Comparison of ENCODE assay signal across 25 cellular contexts in genomic region chr1:1489861-1490260, GRCh38. TPM values are rescaled to one million over a fixed set of nuclear protein-coding genes. Genes with fewer than 3 reads are reported as not detected.
DNase-seq lines count a peak whose midpoint lies in the region; ATAC-seq, FAIRE-seq and TF ChIP-seq lines count a peak whose summit lies in the region.
"Had no signal": no experiment of that assay in that cellular context is flagged by ENCODE, and none has a peak within 500 bp of the region (broad histone marks: within the 10 kb centered on the region; RNA-seq: fewer than 3 reads in every experiment).

No MANE protein-coding gene starts in this region.

- no peak for TF ChIP-seq CTCF in HepG2 (CRISPR knock-in tag; IDR thresholded peaks at IDR 0.05)
- TF ChIP-seq CTCF in right lobe of liver (IDR thresholded peaks at IDR 0.05), result no peak
- no peak for TF ChIP-seq CTCF in glutamatergic neuron (IDR thresholded peaks at IDR 0.05; ENCODE audit: partially characterized antibody, unreplicated experiment)
- TF ChIP-seq CTCF in osteoblast (IDR thresholded peaks at IDR 0.05; ENCODE audit: extremely low read depth, low read depth, low read length), result no peak

- peaks cover 2% of the 10 kb centered on the region for H3K9me3 Mint-ChIP-seq in glutamatergic neuron (ENCODE audit: unreplicated experiment)

- H3K27ac Mint-ChIP-seq in glutamatergic neuron (ENCODE audit: unreplicated experiment), result peak overlapping the region; percentile 68
- H3K27ac Mint-ChIP-seq: CD4-positive, alpha-beta T cell; CD8-positive, alpha-beta memory T cell; HFFc6 had no signal

- no peaks in the 10 kb centered on the region for H3K4me1 Mint-ChIP-seq in glutamatergic neuron (ENCODE audit: low read depth, unreplicated experiment)
- H3K4me1 Mint-ChIP-seq: CD14-positive monocyte; CD8-positive, alpha-beta memory T cell had no signal

- H3K27ac ChIP-seq in HepG2 (ENCODE audit: extremely low read length, insufficient read depth, low read length) (no peak overlapping the region), right lobe of liver (no peak overlapping the region), osteoblast (ENCODE audit: low read depth, low read length) (no peak overlapping the region)
- H3K27ac ChIP-seq: A549; BLaER1 treated with 17β-estradiol and CSF1 and Interleukin-3, amounts not matched to agents 10 nM and 100 nM had no signal

- H3K27me3 Mint-ChIP-seq in glutamatergic neuron (ENCODE audit: unreplicated experiment), result no peaks in the 10 kb centered on the region
- H3K27me3 Mint-ChIP-seq: CD4-positive, alpha-beta T cell; CD8-positive, alpha-beta memory T cell had no signal

- peaks cover 21 to 42% of the 10 kb centered on the region in 2 experiments; a peak in 4 of 5 replicates for H3K36me3 ChIP-seq in HepG2 (replicated peaks in 1 of 2; ENCODE audit: control insufficient read depth in 1 of 2, insufficient read depth in 2 of 2, low read length in 2 of 2)
- peaks cover 0 to 15% (median 10%) of the 10 kb centered on the region in 4 donors for H3K36me3 ChIP-seq in right lobe of liver
- H3K36me3 ChIP-seq in osteoblast (ENCODE audit: insufficient read depth, low read length), result peaks cover 52% of the 10 kb centered on the region

- CTCF ChIA-PET in HepG2 (lab: Yijun Ruan, JAX; ENCODE audit: low intra/inter-chr PET ratio, low total read pairs), result no interaction called here

- ATAC-seq in HepG2 (no peak), right lobe of liver (no peak), GM21528 (IDR thresholded peaks at IDR 0.05; ENCODE audit: low FRiP score, unreplicated experiment) (no peak)
- ATAC-seq: A549, GM12878 had no signal

- no peak overlapping the region for H3K4me3 Mint-ChIP-seq in glutamatergic neuron (ENCODE audit: unreplicated experiment)
- H3K4me3 Mint-ChIP-seq: CD14-positive monocyte, HFFc6 had no signal

- POLR2A ChIA-PET in HepG2 (lab: Yijun Ruan, JAX), result no interaction called here

- H3K27me3 ChIP-seq in HepG2 (ENCODE audit: control insufficient read depth in 1 of 2, insufficient read depth in 2 of 2, low read length in 2 of 2), result no peaks in the 10 kb centered on the region; a peak in 1 of 5 replicates
- no peaks in the 10 kb centered on the region for H3K27me3 ChIP-seq in right lobe of liver
- no peaks in the 10 kb centered on the region for H3K27me3 ChIP-seq in osteoblast (ENCODE audit: insufficient read depth, low read length)
- H3K27me3 ChIP-seq: BE2C; BLaER1 treated with 17β-estradiol and CSF1 and Interleukin-3, amounts not matched to agents 10 nM and 100 nM had no signal

- H3K79me2 ChIP-seq in HepG2 (ENCODE audit: insufficient read depth, low read length) (no peaks in the 10 kb centered on the region), osteoblast (ENCODE audit: insufficient read depth, low read length) (peaks cover 3% of the 10 kb centered on the region)

- intact Hi-C loops in HepG2 (cut with micrococcal nuclease; ENCODE audit: unreplicated experiment) (no loop called here), right lobe of liver (cut with DNase I) (no loop called here)

- no peak for TF ChIP-seq RAD21 in HepG2 (CRISPR knock-in tag; IDR thresholded peaks at IDR 0.05)

- H3K4me2 ChIP-seq in HepG2 (ENCODE audit: low read depth, low read length) (no peak overlapping the region), osteoblast (ENCODE audit: insufficient read depth, low read length) (no peak overlapping the region)
- H3K4me2 ChIP-seq: A549; BLaER1 treated with 17β-estradiol and CSF1 and Interleukin-3, amounts not matched to agents 10 nM and 100 nM had no signal

- BruUV-seq in HepG2 (replicated peaks; lab: Mats Ljungman, UMichigan), result no TSS peak

- no peaks in the 10 kb centered on the region for H4K20me1 ChIP-seq in HepG2 (ENCODE audit: insufficient read depth, low read length)
- H4K20me1 ChIP-seq in osteoblast (ENCODE audit: insufficient read depth, low read length), result no peaks in the 10 kb centered on the region

- no peak overlapping the region for H3K9ac ChIP-seq in HepG2 (ENCODE audit: insufficient read depth, low read depth, low read length)
- H3K9ac ChIP-seq: BLaER1 treated with 17β-estradiol and CSF1 and Interleukin-3, amounts not matched to agents 10 nM and 100 nM had no signal

- TF ChIP-seq EP300 in HepG2 (IDR thresholded peaks at IDR 0.05; ENCODE audit: low read depth in 2 of 2, low read length in 2 of 2) (no peak), HepG2 (CRISPR knock-in tag; IDR thresholded peaks at IDR 0.05; ENCODE audit: borderline replicate concordance) (no peak)

- DNase-seq in HepG2 (ENCODE audit: low spot score) (no peak), right lobe of liver (no peak), glutamatergic neuron (no peak), osteoblast (ENCODE audit: insufficient read length, low spot score, missing footprints) (peak; percentile 44), NCI-H446 (lab: John Stamatoyannopoulos, UW) (no peak)
- DNase-seq: 8988T; ACHN; AML-193; BE2C; CD4-positive, alpha-beta T cell; CD8-positive, alpha-beta memory T cell; DMS 273 treated with DMSO at 0.1 percent for 48 hours; DMS79; EL; GDM1; GOT3; HFFc6 had no signal

- H3K36me3 Mint-ChIP-seq in glutamatergic neuron (ENCODE audit: unreplicated experiment), result peaks cover 10% of the 10 kb centered on the region

- no peak for FAIRE-seq in HepG2 (lab: Jason Lieb, UNC)
- FAIRE-seq: A549, D721Med, GM12878, H54 had no signal

- H2AFZ ChIP-seq in HepG2 (ENCODE audit: low read length), result no peak overlapping the region
- no peak overlapping the region for H2AFZ ChIP-seq in osteoblast (ENCODE audit: low read length)

- H3K4me1 ChIP-seq in HepG2 (ENCODE audit: insufficient read depth, low read length), result no peaks in the 10 kb centered on the region
- peaks cover 0 to 9% (median 3%) of the 10 kb centered on the region in 4 donors for H3K4me1 ChIP-seq in right lobe of liver
- no peaks in the 10 kb centered on the region for H3K4me1 ChIP-seq in osteoblast (ENCODE audit: insufficient read depth, low read length)
- H3K4me1 ChIP-seq: A549, BE2C, HAP-1 had no signal

- no peak overlapping the region for H3K4me3 ChIP-seq in HepG2 (replicated peaks in 1 of 3; ENCODE audit: insufficient read depth in 1 of 3, low read depth in 2 of 3, low read length in 3 of 3)
- H3K4me3 ChIP-seq in right lobe of liver, result no peak overlapping the region
- H3K4me3 ChIP-seq in osteoblast (ENCODE audit: insufficient read depth, low read length), result no peak overlapping the region
- H3K4me3 ChIP-seq: A549; BLaER1 treated with 17β-estradiol and CSF1 and Interleukin-3, amounts not matched to agents 10 nM and 100 nM; GM12878; HAP-1 had no signal

- 98% methylated on average over 9 of the region's 19 CpGs for whole genome bisulfite sequencing in HepG2 (ENCODE audit: low lambda C conversion rate)
- no CpG with 5 or more reads among the region's 19 CpGs for WGBS in right lobe of liver (ENCODE audit: insufficient coverage, low coverage, low lambda C conversion rate, missing lambda C conversion rate)

- TF ChIP-seq POLR2A in HepG2 (IDR thresholded peaks at IDR 0.05; ENCODE audit: insufficient read depth in 1 of 2, low read depth in 2 of 2, low read length in 2 of 2) (no peak), right lobe of liver (IDR thresholded peaks at IDR 0.05) (no peak)

- H3K9me3 ChIP-seq in HepG2 (ENCODE audit: low read length) (no peaks in the 10 kb centered on the region), right lobe of liver (no peaks in the 10 kb centered on the region), osteoblast (ENCODE audit: low read depth, low read length) (peaks cover 2% of the 10 kb centered on the region)
- H3K9me3 ChIP-seq: A549, BE2C, HAP-1 had no signal

- in situ Hi-C loops in HepG2 (cut with HindIII; ENCODE audit: extremely low pct_ligation_motif_present, low pct_unique_long_range_greater_than_20kb), result no loop called here

RNA-seq across cellular contexts. Expression of gene ATAD3B, which starts 18.3 kb away (rescaled TPM):
- total RNA-seq in HepG2 (2016; rRNA removed; fragmentation: Illumina TruSeq; extraction: Trizol) (21.1 and 31.1 TPM in 2 replicates), right lobe of liver (10 to 100 TPM in 3 of 6 experiments, 1 to 10 TPM in 3; 8.9 to 15.0 (median 10.2) TPM), glutamatergic neuron (ENCODE audit: unreplicated experiment) (34.9 TPM), osteoblast (10.6 and 14.5 TPM in 2 replicates)
- total RNA-seq in HepG2 (2016; cell fraction: cytosol; rRNA removed; fragmentation: Illumina TruSeq; extraction: Trizol; ENCODE audit: low read depth), result 26.1 and 27.7 TPM in 2 replicates
- 19.1 and 31.9 TPM in 2 replicates for total RNA-seq in HepG2 (2016; cell fraction: insoluble cytoplasmic fraction; rRNA removed; fragmentation: Illumina TruSeq; extraction: Trizol)
- 24.8 and 25.7 TPM in 2 replicates for total RNA-seq in HepG2 (2016; cell fraction: membrane; rRNA removed; fragmentation: Illumina TruSeq; extraction: Trizol)
- total RNA-seq in HepG2 (2016; cell fraction: nucleus; rRNA removed; fragmentation: Illumina TruSeq; extraction: Trizol), result 28.8 and 34.2 TPM in 2 replicates
- 9.6 and 15.4 TPM in 2 replicates for polyA plus RNA-seq in HepG2 (2011; rRNA removed)
- 7.3 and 12.3 TPM in 2 replicates for polyA plus RNA-seq in HepG2 (2011; cell fraction: cytosol; rRNA removed)
- polyA plus RNA-seq in HepG2 (2011; cell fraction: nucleus; rRNA removed), result 82.9 and 84.6 TPM in 2 replicates
- polyA plus RNA-seq in HepG2 (2012), result 9.1 and 14.3 TPM in 2 replicates
- polyA plus RNA-seq in HepG2 (2016; cell fraction: cytosol; fragmentation: Illumina TruSeq; extraction: Trizol; ENCODE audit: low read depth), result 11.2 and 12.2 TPM in 2 replicates
- polyA plus RNA-seq in HepG2 (2016; cell fraction: insoluble cytoplasmic fraction; fragmentation: Illumina TruSeq; extraction: Trizol; ENCODE audit: low read depth), result 22.1 and 23.9 TPM in 2 replicates
- 16.4 and 18.0 TPM in 2 replicates for polyA plus RNA-seq in HepG2 (2016; cell fraction: membrane; fragmentation: Illumina TruSeq; extraction: Trizol; ENCODE audit: low read depth)
- 108 and 128 TPM in 2 replicates for polyA plus RNA-seq in HepG2 (2016; cell fraction: nucleus; fragmentation: Illumina TruSeq; extraction: Trizol; ENCODE audit: insufficient read depth, low read depth)
- 15.4 and 54.9 TPM in 2 replicates for polyA minus RNA-seq in HepG2 (2011; rRNA and poly(A)+ RNA removed; ENCODE audit: low replicate concordance)
- 8.0 and 10.3 TPM in 2 replicates for polyA minus RNA-seq in HepG2 (2011; cell fraction: cytosol; rRNA and poly(A)+ RNA removed)
- polyA minus RNA-seq in HepG2 (2011; cell fraction: nucleus; rRNA and poly(A)+ RNA removed), result 18.0 and 21.1 TPM in 2 replicates

RNA-seq across cellular contexts. Expression of gene ATAD3A, which starts 22.1 kb away (rescaled TPM):
- total RNA-seq in HepG2 (2016; rRNA removed; fragmentation: Illumina TruSeq; extraction: Trizol) (33.4 and 49.0 TPM in 2 replicates), right lobe of liver (10 to 100 TPM; 10.8 to 31.7 (median 13.1) TPM), glutamatergic neuron (ENCODE audit: unreplicated experiment) (32.1 TPM), osteoblast (18.6 and 19.9 TPM in 2 replicates)
- 18.2 and 18.9 TPM in 2 replicates for total RNA-seq in HepG2 (2016; cell fraction: cytosol; rRNA removed; fragmentation: Illumina TruSeq; extraction: Trizol; ENCODE audit: low read depth)
- 27.6 and 52.7 TPM in 2 replicates for total RNA-seq in HepG2 (2016; cell fraction: insoluble cytoplasmic fraction; rRNA removed; fragmentation: Illumina TruSeq; extraction: Trizol)
- total RNA-seq in HepG2 (2016; cell fraction: membrane; rRNA removed; fragmentation: Illumina TruSeq; extraction: Trizol), result 38.0 and 38.8 TPM in 2 replicates
- 30.1 and 34.5 TPM in 2 replicates for total RNA-seq in HepG2 (2016; cell fraction: nucleus; rRNA removed; fragmentation: Illumina TruSeq; extraction: Trizol)
- 10.6 and 15.5 TPM in 2 replicates for polyA plus RNA-seq in HepG2 (2011; rRNA removed)
- 11.1 and 18.2 TPM in 2 replicates for polyA plus RNA-seq in HepG2 (2011; cell fraction: cytosol; rRNA removed)
- polyA plus RNA-seq in HepG2 (2011; cell fraction: nucleus; rRNA removed), result 45.2 and 49.3 TPM in 2 replicates
- polyA plus RNA-seq in HepG2 (2012), result 12.6 and 17.3 TPM in 2 replicates
- 19.2 and 20.9 TPM in 2 replicates for polyA plus RNA-seq in HepG2 (2016; cell fraction: cytosol; fragmentation: Illumina TruSeq; extraction: Trizol; ENCODE audit: low read depth)
- 33.0 and 40.7 TPM in 2 replicates for polyA plus RNA-seq in HepG2 (2016; cell fraction: insoluble cytoplasmic fraction; fragmentation: Illumina TruSeq; extraction: Trizol; ENCODE audit: low read depth)
- polyA plus RNA-seq in HepG2 (2016; cell fraction: membrane; fragmentation: Illumina TruSeq; extraction: Trizol; ENCODE audit: low read depth), result 30.9 and 31.4 TPM in 2 replicates
- 80.5 and 96.5 TPM in 2 replicates for polyA plus RNA-seq in HepG2 (2016; cell fraction: nucleus; fragmentation: Illumina TruSeq; extraction: Trizol; ENCODE audit: insufficient read depth, low read depth)
- polyA minus RNA-seq in HepG2 (2011; rRNA and poly(A)+ RNA removed; ENCODE audit: low replicate concordance), result 21.9 and 37.5 TPM in 2 replicates
- polyA minus RNA-seq in HepG2 (2011; cell fraction: cytosol; rRNA and poly(A)+ RNA removed), result 11.0 and 16.1 TPM in 2 replicates
- 8.6 and 10.7 TPM in 2 replicates for polyA minus RNA-seq in HepG2 (2011; cell fraction: nucleus; rRNA and poly(A)+ RNA removed)

RNA-seq across cellular contexts. Expression of gene ATAD3C, which starts 40.4 kb away (rescaled TPM):
- total RNA-seq in HepG2 (2016; rRNA removed; fragmentation: Illumina TruSeq; extraction: Trizol) (3.2 and 4.7 TPM in 2 replicates), right lobe of liver (1 to 10 TPM in 4 of 6 experiments, under 1 TPM in 2; 0.74 to 3.1 (median 1.9) TPM), glutamatergic neuron (ENCODE audit: unreplicated experiment) (10.2 TPM), osteoblast (under 0.01 and 0.59 TPM in 2 replicates)
- 2.4 and 4.7 TPM in 2 replicates for total RNA-seq in HepG2 (2016; cell fraction: cytosol; rRNA removed; fragmentation: Illumina TruSeq; extraction: Trizol; ENCODE audit: low read depth)
- 2.7 and 3.3 TPM in 2 replicates for total RNA-seq in HepG2 (2016; cell fraction: insoluble cytoplasmic fraction; rRNA removed; fragmentation: Illumina TruSeq; extraction: Trizol)
- 5.4 and 8.1 TPM in 2 replicates for total RNA-seq in HepG2 (2016; cell fraction: membrane; rRNA removed; fragmentation: Illumina TruSeq; extraction: Trizol)
- total RNA-seq in HepG2 (2016; cell fraction: nucleus; rRNA removed; fragmentation: Illumina TruSeq; extraction: Trizol), result 1.2 and 2.1 TPM in 2 replicates
- 2.4 and 3.5 TPM in 2 replicates for polyA plus RNA-seq in HepG2 (2011; rRNA removed)
- polyA plus RNA-seq in HepG2 (2011; cell fraction: cytosol; rRNA removed), result 3.5 and 3.6 TPM in 2 replicates
- polyA plus RNA-seq in HepG2 (2011; cell fraction: nucleus; rRNA removed), result 1.7 and 1.9 TPM in 2 replicates
- 3.2 and 4.4 TPM in 2 replicates for polyA plus RNA-seq in HepG2 (2012)
- polyA plus RNA-seq in HepG2 (2016; cell fraction: cytosol; fragmentation: Illumina TruSeq; extraction: Trizol; ENCODE audit: low read depth), result 5.2 and 8.6 TPM in 2 replicates
- 4.6 and 4.8 TPM in 2 replicates for polyA plus RNA-seq in HepG2 (2016; cell fraction: insoluble cytoplasmic fraction; fragmentation: Illumina TruSeq; extraction: Trizol; ENCODE audit: low read depth)
- 8.3 TPM in 2 replicates for polyA plus RNA-seq in HepG2 (2016; cell fraction: membrane; fragmentation: Illumina TruSeq; extraction: Trizol; ENCODE audit: low read depth)
- polyA plus RNA-seq in HepG2 (2016; cell fraction: nucleus; fragmentation: Illumina TruSeq; extraction: Trizol; ENCODE audit: insufficient read depth, low read depth), result 1.5 and 1.9 TPM in 2 replicates
- 0.96 TPM in 1 of 2 replicates, not detected in the other for polyA minus RNA-seq in HepG2 (2011; rRNA and poly(A)+ RNA removed; ENCODE audit: low replicate concordance)
- polyA minus RNA-seq in HepG2 (2011; cell fraction: cytosol; rRNA and poly(A)+ RNA removed), result 0.97 and 2.1 TPM in 2 replicates
- polyA minus RNA-seq in HepG2 (2011; cell fraction: nucleus; rRNA and poly(A)+ RNA removed), result 0.39 and 0.75 TPM in 2 replicates
- polyA plus RNA-seq: A549, CD14-positive monocyte had no signal

RNA-seq across cellular contexts. Expression of gene TMEM240, which starts 50.6 kb away (rescaled TPM):
- total RNA-seq in HepG2 (2016; rRNA removed; fragmentation: Illumina TruSeq; extraction: Trizol) (not detected in 2 replicates), right lobe of liver (under 1 TPM in 1 of 6 experiments, not detected in 5; 0.40 TPM), glutamatergic neuron (ENCODE audit: unreplicated experiment) (24.4 TPM), osteoblast (1.8 and 2.7 TPM in 2 replicates)
- not detected in 2 replicates for total RNA-seq in HepG2 (2016; cell fraction: cytosol; rRNA removed; fragmentation: Illumina TruSeq; extraction: Trizol; ENCODE audit: low read depth)
- not detected in 2 replicates for total RNA-seq in HepG2 (2016; cell fraction: insoluble cytoplasmic fraction; rRNA removed; fragmentation: Illumina TruSeq; extraction: Trizol)
- not detected in 2 replicates for total RNA-seq in HepG2 (2016; cell fraction: membrane; rRNA removed; fragmentation: Illumina TruSeq; extraction: Trizol)
- not detected in 2 replicates for total RNA-seq in HepG2 (2016; cell fraction: nucleus; rRNA removed; fragmentation: Illumina TruSeq; extraction: Trizol)
- polyA plus RNA-seq in HepG2 (2011; rRNA removed), result 0.17 and 0.21 TPM in 2 replicates
- 0.17 TPM in 1 of 2 replicates, not detected in the other for polyA plus RNA-seq in HepG2 (2011; cell fraction: cytosol; rRNA removed)
- 3.9 and 4.5 TPM in 2 replicates for polyA plus RNA-seq in HepG2 (2011; cell fraction: nucleus; rRNA removed)
- polyA plus RNA-seq in HepG2 (2012), result 0.58 and 1.1 TPM in 2 replicates
- not detected in 2 replicates for polyA plus RNA-seq in HepG2 (2016; cell fraction: cytosol; fragmentation: Illumina TruSeq; extraction: Trizol; ENCODE audit: low read depth)
- polyA plus RNA-seq in HepG2 (2016; cell fraction: insoluble cytoplasmic fraction; fragmentation: Illumina TruSeq; extraction: Trizol; ENCODE audit: low read depth), result 0.34 TPM in 1 of 2 replicates, not detected in the other
- polyA plus RNA-seq in HepG2 (2016; cell fraction: membrane; fragmentation: Illumina TruSeq; extraction: Trizol; ENCODE audit: low read depth), result not detected in 2 replicates
- 0.90 TPM in 1 of 2 replicates, not detected in the other for polyA plus RNA-seq in HepG2 (2016; cell fraction: nucleus; fragmentation: Illumina TruSeq; extraction: Trizol; ENCODE audit: insufficient read depth, low read depth)
- polyA minus RNA-seq in HepG2 (2011; rRNA and poly(A)+ RNA removed; ENCODE audit: low replicate concordance), result not detected in 2 replicates
- polyA minus RNA-seq in HepG2 (2011; cell fraction: cytosol; rRNA and poly(A)+ RNA removed), result not detected in 2 replicates
- polyA minus RNA-seq in HepG2 (2011; cell fraction: nucleus; rRNA and poly(A)+ RNA removed), result not detected in 2 replicates
- polyA plus RNA-seq: CD14-positive monocyte; CD8-positive, alpha-beta memory T cell; GM12878 had no signal

RNA-seq across cellular contexts. Expression of gene VWA1, which starts 54.4 kb away (rescaled TPM):
- total RNA-seq in HepG2 (2016; rRNA removed; fragmentation: Illumina TruSeq; extraction: Trizol) (25.1 and 57.5 TPM in 2 replicates), right lobe of liver (100 to 1,000 TPM in 1 of 6 experiments, 10 to 100 TPM in 5; 39.5 to 195 (median 78.7) TPM), glutamatergic neuron (ENCODE audit: unreplicated experiment) (56.9 TPM), osteoblast (2.4 and 4.3 TPM in 2 replicates)
- total RNA-seq in HepG2 (2016; cell fraction: cytosol; rRNA removed; fragmentation: Illumina TruSeq; extraction: Trizol; ENCODE audit: low read depth), result 4.5 and 4.7 TPM in 2 replicates
- total RNA-seq in HepG2 (2016; cell fraction: insoluble cytoplasmic fraction; rRNA removed; fragmentation: Illumina TruSeq; extraction: Trizol), result 23.6 and 57.6 TPM in 2 replicates
- 12.5 and 16.0 TPM in 2 replicates for total RNA-seq in HepG2 (2016; cell fraction: membrane; rRNA removed; fragmentation: Illumina TruSeq; extraction: Trizol)
- 51.4 and 68.6 TPM in 2 replicates for total RNA-seq in HepG2 (2016; cell fraction: nucleus; rRNA removed; fragmentation: Illumina TruSeq; extraction: Trizol)
- 40.9 and 61.3 TPM in 2 replicates for polyA plus RNA-seq in HepG2 (2011; rRNA removed)
- polyA plus RNA-seq in HepG2 (2011; cell fraction: cytosol; rRNA removed), result 31.3 and 57.3 TPM in 2 replicates
- polyA plus RNA-seq in HepG2 (2011; cell fraction: nucleus; rRNA removed), result 80.8 and 81.7 TPM in 2 replicates
- 28.6 and 31.7 TPM in 2 replicates for polyA plus RNA-seq in HepG2 (2012)
- polyA plus RNA-seq in HepG2 (2016; cell fraction: cytosol; fragmentation: Illumina TruSeq; extraction: Trizol; ENCODE audit: low read depth), result 6.7 and 8.2 TPM in 2 replicates
- polyA plus RNA-seq in HepG2 (2016; cell fraction: insoluble cytoplasmic fraction; fragmentation: Illumina TruSeq; extraction: Trizol; ENCODE audit: low read depth), result 32.1 and 34.9 TPM in 2 replicates
- 16.7 and 17.0 TPM in 2 replicates for polyA plus RNA-seq in HepG2 (2016; cell fraction: membrane; fragmentation: Illumina TruSeq; extraction: Trizol; ENCODE audit: low read depth)
- polyA plus RNA-seq in HepG2 (2016; cell fraction: nucleus; fragmentation: Illumina TruSeq; extraction: Trizol; ENCODE audit: insufficient read depth, low read depth), result 140 and 151 TPM in 2 replicates
- 0.05 and 92.8 TPM in 2 replicates for polyA minus RNA-seq in HepG2 (2011; rRNA and poly(A)+ RNA removed; ENCODE audit: low replicate concordance)
- polyA minus RNA-seq in HepG2 (2011; cell fraction: cytosol; rRNA and poly(A)+ RNA removed), result 48.6 and 49.4 TPM in 2 replicates
- polyA minus RNA-seq in HepG2 (2011; cell fraction: nucleus; rRNA and poly(A)+ RNA removed), result 12.6 and 15.8 TPM in 2 replicates
- total RNA-seq: CD4-positive, alpha-beta T cell had no signal
- polyA plus RNA-seq: CD14-positive monocyte; CD8-positive, alpha-beta memory T cell had no signal
